In the genomic region with DNA sequence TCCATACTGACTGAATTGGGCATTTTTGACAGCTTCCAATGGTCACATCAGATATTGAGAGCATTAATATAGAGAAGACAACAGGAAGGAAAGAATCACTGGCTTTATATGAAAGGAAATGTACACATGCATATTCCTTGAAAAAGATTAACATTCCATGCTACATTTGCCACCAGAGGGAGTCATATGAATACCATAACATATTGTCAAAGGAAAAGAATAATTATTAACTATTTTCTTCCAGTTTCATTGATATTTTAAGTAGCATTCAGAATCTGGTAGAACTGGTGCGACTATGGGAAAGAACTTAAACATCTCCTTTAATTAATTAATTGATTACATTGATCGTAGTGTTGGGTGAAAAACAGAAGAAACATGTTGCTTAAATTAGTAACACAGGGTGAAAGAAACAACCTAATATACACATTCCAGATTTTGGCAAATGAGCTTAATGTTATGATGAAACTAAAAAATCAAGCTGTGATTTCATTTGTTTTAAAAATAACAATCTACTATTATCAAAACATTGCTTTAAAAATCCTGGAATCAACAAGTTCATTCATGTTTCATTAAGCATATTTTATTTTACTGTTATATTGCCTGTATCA, we compare ENCODE assay signal across 9 cellular contexts.
A peak's percentile ranks its signal among the peaks of the same experiment; 100 is the strongest.
DNase-seq lines count a peak whose midpoint lies in the region; ATAC-seq and TF ChIP-seq lines count a peak whose summit lies in the region.
"Had no signal": no experiment of that assay in that cellular context is flagged by ENCODE, and none has a peak within 500 bp of the region (broad histone marks: within the 10 kb centered on the region; RNA-seq: fewer than 3 reads in every experiment).

No MANE protein-coding gene starts in this region.

- ATAC-seq in GM21529 (IDR thresholded peaks at IDR 0.05; ENCODE audit: unreplicated experiment) (no peak), HG02884 (IDR thresholded peaks at IDR 0.05; ENCODE audit: unreplicated experiment) (no peak)
- ATAC-seq: natural killer cell had no signal

- DNase-seq in G401 (ENCODE audit: low spot score) (peak; percentile 40), NCI-H1105 treated with DMSO at 0.1 percent for 48 hours (lab: John Stamatoyannopoulos, UW) (peak; percentile 35), dedifferentiated amniotic fluid mesenchymal stem cell (ENCODE audit: extremely low spot score) (peak; percentile 69), osteocyte (ENCODE audit: extremely low spot score, unreplicated experiment) (no peak), posterior vena cava (ENCODE audit: low spot score) (no peak), mucosa of gallbladder (ENCODE audit: low spot score) (no peak)
- DNase-seq: natural killer cell had no signal

- no peak overlapping the region for H3K27ac Mint-ChIP-seq in osteocyte (ENCODE audit: unreplicated experiment)
- H3K27ac Mint-ChIP-seq: natural killer cell had no signal

- no peak overlapping the region for H3K4me3 Mint-ChIP-seq in osteocyte (ENCODE audit: unreplicated experiment)
- H3K4me3 Mint-ChIP-seq: natural killer cell had no signal

- no peaks in the 10 kb centered on the region for H3K27me3 Mint-ChIP-seq in osteocyte (ENCODE audit: unreplicated experiment)

- no peaks in the 10 kb centered on the region for H3K4me1 Mint-ChIP-seq in osteocyte (ENCODE audit: unreplicated experiment)
- H3K4me1 Mint-ChIP-seq: natural killer cell had no signal

- in situ Hi-C loops in G401 (cut with HindIII; ENCODE audit: low sequenced_read_pairs), result no loop called here

- H3K36me3 Mint-ChIP-seq in osteocyte (ENCODE audit: unreplicated experiment), result no peaks in the 10 kb centered on the region
- H3K36me3 Mint-ChIP-seq: natural killer cell had no signal

- H3K9me3 Mint-ChIP-seq in osteocyte (ENCODE audit: unreplicated experiment), result no peaks in the 10 kb centered on the region

- intact Hi-C loops in posterior vena cava (cut with DNase I), result no loop called here

- peak; percentile 69 for TF ChIP-seq CTCF in osteocyte (IDR thresholded peaks at IDR 0.05)

Comparison
In these comparisons a context has a peak if more than half of its experiments do, and no peak if none do; other contexts are left out.
1. DNase-seq: peak in G401 (single experiment), NCI-H1105 treated with DMSO at 0.1 percent for 48 hours (single experiment) and dedifferentiated amniotic fluid mesenchymal stem cell (single experiment); none in osteocyte (single experiment), posterior vena cava (single experiment) and mucosa of gallbladder (single experiment).